Comparison of ENCODE assay signal across 5 cellular contexts in the genomic region with DNA sequence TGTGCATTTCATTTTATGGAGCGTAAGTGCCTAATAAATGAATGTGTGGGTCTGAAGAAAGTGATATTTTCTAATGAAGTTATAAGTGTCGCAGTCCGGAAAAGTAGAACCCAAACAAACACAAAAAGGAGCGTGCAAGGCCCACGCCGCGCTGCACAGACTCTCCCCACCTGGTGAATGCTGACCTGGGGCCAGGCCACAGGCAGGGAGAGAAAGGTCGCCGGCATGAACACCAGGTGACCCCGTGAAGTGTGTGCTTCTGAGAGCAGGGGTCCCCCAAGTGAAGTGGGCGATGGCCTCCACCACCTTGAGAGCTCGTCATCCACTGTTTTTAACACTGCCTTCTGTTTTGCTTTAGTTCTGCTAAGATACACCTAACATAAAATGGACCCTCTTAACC.
"Had no signal": no experiment of that assay in that cellular context is flagged by ENCODE, and none has a peak within 500 bp of the region (broad histone marks: within the 10 kb centered on the region; RNA-seq: fewer than 3 reads in every experiment).

No MANE protein-coding gene starts in this region.

- DNase-seq: IMR-90, KBM-7 had no signal

- ATAC-seq: HepG2, K562 had no signal

- H3K27ac ChIP-seq: HL-60 had no signal

- H3K4me3 ChIP-seq: K562 had no signal
